In genomic region chr10:130787252-130787651, GRCh38 we compare ENCODE assay signal across 25 cellular contexts.
DNase-seq lines count a peak whose midpoint lies in the region; ATAC-seq, FAIRE-seq and TF ChIP-seq lines count a peak whose summit lies in the region.
"Had no signal": no experiment of that assay in that cellular context is flagged by ENCODE, and none has a peak within 500 bp of the region (broad histone marks: within the 10 kb centered on the region; RNA-seq: fewer than 3 reads in every experiment).

No MANE protein-coding gene starts in this region.

- intact Hi-C loops in prostate gland (cut with DNase I) (no loop called here), Right ventricle myocardium superior (cut with DNase I) (no loop called here)

- POLR2A ChIA-PET in SK-N-SH (lab: Yijun Ruan, JAX) = no interaction called here

- 18% methylated on average over 3 of the region's 3 CpGs for WGBS in SK-N-SH (ENCODE audit: low lambda C conversion rate)
- 10% methylated on average over 3 of the region's 3 CpGs for WGBS in prostate gland

- H2AFZ ChIP-seq in SK-N-SH (ENCODE audit: low read depth) (no peak overlapping the region), astrocyte (ENCODE audit: low read depth, low read length) (no peak overlapping the region)

- H3K27ac Mint-ChIP-seq in astrocyte (ENCODE audit: unreplicated experiment) = peak overlapping the region; percentile 53
- H3K27ac Mint-ChIP-seq: CD4-positive, CD25-positive, alpha-beta regulatory T cell; CD8-positive, alpha-beta memory T cell; HFFc6 had no signal

- H3K27ac ChIP-seq in SK-N-SH (ENCODE audit: low read depth in 2 of 2, low read length in 1 of 2) = no peak overlapping the region
- H3K27ac ChIP-seq in astrocyte (ENCODE audit: low read depth, low read length) = no peak overlapping the region
- no peak overlapping the region for H3K27ac ChIP-seq in prostate gland
- H3K27ac ChIP-seq: 22Rv1, A549, BLaER1, HL-60 had no signal

- H3K9me2 ChIP-seq in SK-N-SH = no peaks in the 10 kb centered on the region

- H3K9ac ChIP-seq in SK-N-SH (no peak overlapping the region), astrocyte (ENCODE audit: low read length) (no peak overlapping the region)
- H3K9ac ChIP-seq: BLaER1 had no signal

- H3K36me3 ChIP-seq in SK-N-SH (replicated peaks in 1 of 2; ENCODE audit: control insufficient read depth in 1 of 2, insufficient read depth in 2 of 2, low read length in 1 of 2) = no peaks in the 10 kb centered on the region
- H3K36me3 ChIP-seq in astrocyte (ENCODE audit: insufficient read depth, low read length) = no peaks in the 10 kb centered on the region
- H3K36me3 ChIP-seq in prostate gland = no peaks in the 10 kb centered on the region
- H3K36me3 ChIP-seq: BLaER1 had no signal

- H4K20me1 ChIP-seq in SK-N-SH (ENCODE audit: insufficient read depth) (no peaks in the 10 kb centered on the region), astrocyte (ENCODE audit: insufficient read depth, low read length) (no peaks in the 10 kb centered on the region)
- H4K20me1 ChIP-seq: BLaER1 had no signal

- no peak for FAIRE-seq in astrocyte (lab: Jason Lieb, UNC)
- FAIRE-seq: A549, G401.6, GM12891 had no signal

- TF ChIP-seq RAD21 in SK-N-SH (IDR thresholded peaks at IDR 0.05; ENCODE audit: low read length) = no peak; the same call in 1 of the 2 replicates

- H3K4me3 ChIP-seq in SK-N-SH (ENCODE audit: low read depth in 2 of 2, low read length in 1 of 2) = no peak overlapping the region
- no peak overlapping the region for H3K4me3 ChIP-seq in astrocyte (ENCODE audit: insufficient read depth, low read depth, low read length)
- H3K4me3 ChIP-seq in prostate gland = no peak overlapping the region
- H3K4me3 ChIP-seq: A549, BLaER1 had no signal

- H3K9me3 Mint-ChIP-seq in astrocyte (ENCODE audit: unreplicated experiment) = no peaks in the 10 kb centered on the region

- TF ChIP-seq CTCF in SK-N-SH (IDR thresholded peaks at IDR 0.05) (no peak), astrocyte (IDR thresholded peaks at IDR 0.05; ENCODE audit: insufficient read depth, low read depth, low read length) (no peak), prostate gland (IDR thresholded peaks at IDR 0.05) (no peak)

- CTCF ChIA-PET in SK-N-SH (lab: Yijun Ruan, JAX) = no interaction called here

- H3F3A ChIP-seq in SK-N-SH (replicated peaks; ENCODE audit: insufficient read depth) = no peaks in the 10 kb centered on the region

- H3K36me3 Mint-ChIP-seq in astrocyte (ENCODE audit: low read depth, unreplicated experiment) = no peaks in the 10 kb centered on the region
- H3K36me3 Mint-ChIP-seq: CD4-positive, CD25-positive, alpha-beta regulatory T cell; CD8-positive, alpha-beta memory T cell had no signal

- H3K4me1 ChIP-seq in SK-N-SH (ENCODE audit: control insufficient read depth in 1 of 2, insufficient read depth in 2 of 2, low read depth in 1 of 2, low read length in 1 of 2) (peaks cover 0 to 3% of the 10 kb centered on the region in 2 experiments; a peak in 1 of 4 replicates), astrocyte (ENCODE audit: insufficient read depth, low read length) (no peaks in the 10 kb centered on the region), prostate gland (replicated peaks) (no peaks in the 10 kb centered on the region)
- H3K4me1 ChIP-seq: A549 had no signal

- H3K9me3 ChIP-seq in SK-N-SH = no peaks in the 10 kb centered on the region
- H3K9me3 ChIP-seq in astrocyte (ENCODE audit: insufficient read depth, low read depth, low read length) = peaks cover 25% of the 10 kb centered on the region
- H3K9me3 ChIP-seq in prostate gland = no peaks in the 10 kb centered on the region

- no peak overlapping the region for H3K4me2 ChIP-seq in SK-N-SH
- no peak overlapping the region for H3K4me2 ChIP-seq in astrocyte (ENCODE audit: low read length)
- H3K4me2 ChIP-seq: A549, BLaER1 had no signal

- ATAC-seq in SK-N-SH treated with all-trans-retinoic acid at 6 μM for 48 hours (no peak), Right ventricle myocardium superior (ENCODE audit: poor library complexity) (no peak)
- ATAC-seq: A549, HCT116 had no signal

- H3K4me1 Mint-ChIP-seq in astrocyte (ENCODE audit: low read depth, unreplicated experiment) = no peaks in the 10 kb centered on the region
- H3K4me1 Mint-ChIP-seq: CD4-positive, CD25-positive, alpha-beta regulatory T cell; CD8-positive, alpha-beta memory T cell had no signal

- H3K27me3 ChIP-seq in SK-N-SH (ENCODE audit: insufficient read depth) (no peaks in the 10 kb centered on the region), astrocyte (ENCODE audit: insufficient read depth, low read length) (no peaks in the 10 kb centered on the region), prostate gland (replicated peaks; ENCODE audit: insufficient read depth) (no peaks in the 10 kb centered on the region)
- H3K27me3 ChIP-seq: BLaER1 had no signal

- DNase-seq in SK-N-SH = peak; percentile 54
- no peak for DNase-seq in astrocyte (ENCODE audit: low read depth)
- DNase-seq in prostate gland (ENCODE audit: low spot score) = peak; percentile 18
- DNase-seq in activated naive CD4-positive, alpha-beta T cell treated with anti-CD3 and anti-CD28 coated beads, Interleukin-2, amount 50 U/mL, for 16 hours = no peak
- DNase-seq in dermis blood vessel endothelial cell = no peak
- no peak for DNase-seq in Right ventricle myocardium superior
- DNase-seq: AML-193; CD4-positive, CD25-positive, alpha-beta regulatory T cell; CD8-positive, alpha-beta memory T cell; COR-L47; DMS 273 treated with DMSO at 0.1 percent for 48 hours; DMS53; DND-41; EL; GOT3; H7; HFFc6 had no signal

- peaks cover 1% of the 10 kb centered on the region for H3K27me3 Mint-ChIP-seq in astrocyte (ENCODE audit: low read depth, unreplicated experiment)
- H3K27me3 Mint-ChIP-seq: CD4-positive, CD25-positive, alpha-beta regulatory T cell; CD8-positive, alpha-beta memory T cell had no signal

- TF ChIP-seq POLR2A in prostate gland (IDR thresholded peaks at IDR 0.05) = no peak

- TF ChIP-seq EP300 in SK-N-SH (IDR thresholded peaks at IDR 0.05; ENCODE audit: borderline replicate concordance in 1 of 2, low read depth in 1 of 2, low read length in 1 of 2) = no peak

- H3K79me2 ChIP-seq in SK-N-SH (ENCODE audit: insufficient read depth) (no peaks in the 10 kb centered on the region), astrocyte (ENCODE audit: insufficient read depth, low read length) (no peaks in the 10 kb centered on the region)

- H3K4me3 Mint-ChIP-seq in astrocyte (ENCODE audit: unreplicated experiment) = no peak overlapping the region
- H3K4me3 Mint-ChIP-seq: CD4-positive, CD25-positive, alpha-beta regulatory T cell; CD8-positive, alpha-beta memory T cell; HFFc6 had no signal

TF ChIP-seq in SK-N-SH, 30 proteins besides CTCF, POLR2A, EP300 and RAD21:
- TF ChIP-seq GABPA (IDR thresholded peaks at IDR 0.05; ENCODE audit: low read depth) = no peak
- 0 out of 2 replicates have a peak, but pooled peaks have one; percentile 24 for TF ChIP-seq MXI1 (IDR thresholded peaks at IDR 0.05; ENCODE audit: low read depth, low read length)
- TF ChIP-seq GATA2 (CRISPR knock-in tag; IDR thresholded peaks at IDR 0.05) = peak; percentile 41; the same call in 1 of the 2 replicates

TF ChIP-seq in SK-N-SH treated with all-trans-retinoic acid at 6 μM for 48 hours, 23 proteins besides CTCF, POLR2A, EP300 and RAD21 (continues in another document):
- no peak for TF ChIP-seq CSRNP3 (CRISPR knock-in tag; IDR thresholded peaks at IDR 0.05)
- no peak for TF ChIP-seq ZFP3 (CRISPR knock-in tag; IDR thresholded peaks at IDR 0.05)
- no peak for TF ChIP-seq SNAI2 (CRISPR knock-in tag; IDR thresholded peaks at IDR 0.05)
- TF ChIP-seq POU6F1 (CRISPR knock-in tag; IDR thresholded peaks at IDR 0.05; ENCODE audit: borderline replicate concordance, low read depth) = no peak

Comparison
In these comparisons a context has a peak if more than half of its experiments do, and no peak if none do; other contexts are left out.
1. DNase-seq: peak in SK-N-SH (single experiment) and prostate gland (single experiment); none in astrocyte (single experiment), activated naive CD4-positive, alpha-beta T cell treated with anti-CD3 and anti-CD28 coated beads, Interleukin-2, amount 50 U/mL, for 16 hours (single experiment), dermis blood vessel endothelial cell (single experiment) and Right ventricle myocardium superior (single experiment).